Comparison of ENCODE assay signal across 29 cellular contexts in the genomic region with DNA sequence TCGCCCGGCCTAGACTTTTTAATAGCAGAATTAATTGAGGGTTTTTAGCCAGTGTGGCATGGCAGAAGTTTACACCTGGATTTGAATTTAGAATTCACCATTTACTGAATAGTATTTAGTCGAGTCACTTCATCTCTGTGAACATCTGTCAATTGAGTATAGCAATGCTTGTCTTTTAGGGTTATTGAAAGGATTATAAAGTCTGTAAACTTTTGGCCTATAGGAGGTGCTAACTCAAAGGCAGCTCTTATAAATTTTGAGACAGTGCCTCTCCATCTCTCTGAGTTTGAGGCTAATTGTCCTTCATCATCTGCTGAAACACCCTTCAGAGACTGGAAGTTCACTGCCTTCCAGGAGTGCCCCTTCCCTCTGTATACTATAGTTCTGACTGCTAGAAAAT.
"Had no signal": no experiment of that assay in that cellular context is flagged by ENCODE, and none has a peak within 500 bp of the region (broad histone marks: within the 10 kb centered on the region; RNA-seq: fewer than 3 reads in every experiment).

No MANE protein-coding gene starts in this region.

- FAIRE-seq: keratinocyte, small intestine had no signal

- H3K27me3 ChIP-seq: ascending aorta, cardiac muscle cell, colonic mucosa, gastroesophageal sphincter, sigmoid colon, uterus had no signal

- H3K9ac ChIP-seq: parathyroid adenoma had no signal

- H3K4me1 ChIP-seq: ascending aorta, colonic mucosa, gastroesophageal sphincter, parathyroid adenoma, psoas muscle, sigmoid colon, uterus had no signal

- H3K79me2 ChIP-seq: parathyroid adenoma had no signal

- DNase-seq: activated CD4-positive, alpha-beta memory T cell treated with anti-CD3 and anti-CD28 coated beads for 36 hours; activated CD4-positive, alpha-beta T cell treated with anti-CD3 and anti-CD28 coated beads, Interleukin-2, amount 10 ng/mL, durations not matched to agents 24 days and 14 days; activated CD4-positive, CD25-positive, alpha-beta regulatory T cell treated with anti-CD3 and anti-CD28 coated beads, Interleukin-2, amount 50 U/mL, for 72 hours; activated CD8-positive, alpha-beta memory T cell treated with anti-CD3 and anti-CD28 coated beads, Interleukin-2, amount 50 U/mL, for 4 hours; activated effector memory CD4-positive, alpha-beta T cell treated with anti-CD3 and anti-CD28 coated beads, Interleukin-2, amount 50 U/mL, for 16 hours; activated naive CD4-positive, alpha-beta T cell treated with anti-CD3 and anti-CD28 coated beads for 36 hours; activated naive CD8-positive, alpha-beta T cell treated with anti-CD3 and anti-CD28 coated beads, Interleukin-2, amount 10 ng/mL, durations not matched to agents 7 days and 5 days; activated T-cell treated with anti-CD3 and anti-CD28 coated beads, Interleukin-2, amount 50 U/mL, for 1 hour; cerebellar nuclear complex; colonic mucosa; effector CD8-positive, alpha-beta T cell; hippocampal formation; left colon; mammary epithelial cell; naive B cell; nucleus accumbens; psoas muscle; sigmoid colon; small intestine; stimulated activated CD4-positive, alpha-beta T cell treated with anti-CD3 and anti-CD28 coated beads, Interleukin-4, amount 100 ng/mL, for 24 hours; T1000; trophoblast cell; uterus had no signal

- H3K4me3 ChIP-seq: ascending aorta, cardiac muscle cell, colonic mucosa, gastroesophageal sphincter, psoas muscle, sigmoid colon, thoracic aorta, uterus had no signal

- H3K9me3 ChIP-seq: ascending aorta, colonic mucosa, gastroesophageal sphincter, psoas muscle, sigmoid colon, thoracic aorta, uterus had no signal

- H3K36me3 ChIP-seq: ascending aorta, cardiac muscle cell, colonic mucosa, gastroesophageal sphincter, sigmoid colon, thoracic aorta, uterus had no signal

- H2AFZ ChIP-seq: parathyroid adenoma had no signal

- H3K27ac ChIP-seq: ascending aorta, cardiac muscle cell, colonic mucosa, gastroesophageal sphincter, parathyroid adenoma, psoas muscle, sigmoid colon, thoracic aorta, uterus had no signal
